Comparison of ENCODE assay signal across 8 cellular contexts in the genomic region with DNA sequence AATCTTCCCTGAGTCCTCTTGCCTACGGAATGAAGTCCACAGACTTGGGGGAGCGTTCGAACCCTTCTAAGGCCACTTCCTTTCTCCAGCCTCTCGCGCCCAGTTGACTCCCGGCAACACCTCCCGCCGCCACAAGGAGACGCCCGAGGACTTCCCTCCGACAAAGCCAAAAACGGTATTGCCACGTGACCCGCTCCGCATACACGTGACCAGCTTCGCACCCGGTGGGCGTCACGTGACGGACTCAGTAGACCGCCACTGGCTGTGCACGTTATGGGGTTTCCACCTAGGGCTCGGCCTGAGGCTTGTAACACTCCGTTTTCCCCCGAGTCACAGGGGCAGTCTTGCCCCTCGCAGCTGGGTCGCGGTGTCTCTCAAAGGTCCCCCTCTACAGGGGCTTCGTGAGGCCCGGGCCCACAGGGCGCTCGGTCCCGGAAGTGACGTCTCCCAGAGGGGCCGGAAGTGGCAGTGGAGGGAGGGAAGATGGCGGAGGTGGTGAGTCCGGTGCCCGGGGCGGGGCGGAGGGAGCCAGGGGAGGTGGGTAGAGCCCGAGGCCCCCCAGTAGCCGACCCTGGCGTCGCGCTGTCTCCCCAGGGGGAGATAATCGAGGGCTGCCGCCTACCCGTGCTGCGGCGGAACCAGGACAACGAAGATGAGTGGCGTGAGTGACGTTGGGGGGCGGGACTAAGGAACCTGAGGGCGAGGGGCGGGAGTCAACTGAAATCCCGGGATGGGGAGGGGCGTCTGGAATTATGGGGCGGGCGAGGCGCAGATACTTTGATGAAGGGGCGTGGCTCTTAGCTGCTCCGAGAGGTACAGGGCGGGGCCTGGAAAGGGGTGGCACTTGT. TPM values are rescaled to one million over a fixed set of nuclear protein-coding genes. Genes with fewer than 3 reads are reported as not detected.
DNase-seq lines count a peak whose midpoint lies in the region; ATAC-seq and TF ChIP-seq lines count a peak whose summit lies in the region.

A gene (plus strand): TSS at position 468 of the 848 bp plus-strand sequence. CDS start 16 bp downstream, at position 484.

- no peaks in the 10 kb centered on the region for H3K27me3 ChIP-seq in SU-DHL-6 (ENCODE audit: low read length)
- no peaks in the 10 kb centered on the region for H3K27me3 ChIP-seq in cardiac muscle cell
- H3K27me3 ChIP-seq in parathyroid adenoma (ENCODE audit: control insufficient read depth, insufficient read depth, low read length): no peaks in the 10 kb centered on the region
- H3K27me3 ChIP-seq in tibial nerve: no peaks in the 10 kb centered on the region

- TF ChIP-seq POLR2A in tibial nerve (IDR thresholded peaks at IDR 0.05): peak; percentile 87 to 89

- peak; percentile 100 for TF ChIP-seq CTCF in GM12865 (IDR thresholded peaks at IDR 0.05; ENCODE audit: insufficient read depth, low read depth, low read length, missing control alignments)
- TF ChIP-seq CTCF in SU-DHL-6 (IDR thresholded peaks at IDR 0.05; ENCODE audit: insufficient read depth, low read length, poor library complexity, severe bottlenecking): peak; percentile 86
- TF ChIP-seq CTCF in cardiac muscle cell (IDR thresholded peaks at IDR 0.05; ENCODE audit: low read depth, low read length): peak; percentile 97
- peak; percentile 95 for TF ChIP-seq CTCF in parathyroid adenoma (IDR thresholded peaks at IDR 0.05)
- peak; percentile 98 to 100 (median 99) for TF ChIP-seq CTCF in tibial nerve (IDR thresholded peaks at IDR 0.05)

- H3K9me2 ChIP-seq in SU-DHL-6 (replicated peaks; ENCODE audit: insufficient read depth, low read length): no peaks in the 10 kb centered on the region

- peaks cover 10% of the 10 kb centered on the region for H3F3A ChIP-seq in SU-DHL-6 (ENCODE audit: insufficient read depth)

- peak; percentile 99 for DNase-seq in GM12865 (ENCODE audit: low read depth)
- DNase-seq in NCI-H128 (lab: John Stamatoyannopoulos, UW; ENCODE audit: unreplicated experiment): peak; percentile 98
- peak; percentile 94 for DNase-seq in activated naive CD8-positive, alpha-beta T cell treated with anti-CD3 and anti-CD28 coated beads, Interleukin-2, amount 50 U/mL, for 16 hours (ENCODE audit: low read depth, low spot score)
- peak; percentile 98 to 99 for DNase-seq in cardiac muscle cell (ENCODE audit: low read depth in 1 of 2, low spot score in 1 of 2)
- DNase-seq in tibial nerve (ENCODE audit: low spot score in 2 of 2): peak; percentile 99

- WGBS in tibial nerve, 2 donors: 0 to 1% methylated on average over 43 to 57 of the region's 65 CpGs

- H3K27ac ChIP-seq in SU-DHL-6 (ENCODE audit: low read depth, low read length) (peak within 1 kb of the TSS; percentile 83), cardiac muscle cell (peak within 1 kb of the TSS; percentile 99), parathyroid adenoma (peak within 1 kb of the TSS; percentile 98), tibial nerve (peak within 1 kb of the TSS; percentile 93 to 100 (median 97))

- peak; percentile 96 to 97 for TF ChIP-seq EP300 in tibial nerve (IDR thresholded peaks at IDR 0.05)

- peaks cover 6% of the 10 kb centered on the region; the same call in 1 of the 2 replicates for H3K79me2 ChIP-seq in SU-DHL-6 (ENCODE audit: insufficient read depth, low read length)
- no peaks in the 10 kb centered on the region for H3K79me2 ChIP-seq in parathyroid adenoma

- H4K20me1 ChIP-seq in SU-DHL-6 (ENCODE audit: low read depth, low read length): no peaks in the 10 kb centered on the region

- H3K4me1 ChIP-seq in cardiac muscle cell (ENCODE audit: low read depth): no peaks in the 10 kb centered on the region
- peaks cover 3% of the 10 kb centered on the region for H3K4me1 ChIP-seq in parathyroid adenoma
- peaks cover 0 to 23% (median 7%) of the 10 kb centered on the region in 4 donors for H3K4me1 ChIP-seq in tibial nerve

- ATAC-seq in HG02678 (IDR thresholded peaks at IDR 0.05; ENCODE audit: unreplicated experiment): peak; percentile 83

- H3K4me3 ChIP-seq in GM12865 (ENCODE audit: low read depth, low read length): peak within 1 kb of the TSS; percentile 90
- peak within 1 kb of the TSS; percentile 74 for H3K4me3 ChIP-seq in SU-DHL-6 (ENCODE audit: insufficient read depth, low read length, poor library complexity, severe bottlenecking)
- H3K4me3 ChIP-seq in cardiac muscle cell: peak within 1 kb of the TSS; percentile 54
- peak within 1 kb of the TSS; percentile 94 for H3K4me3 ChIP-seq in parathyroid adenoma (ENCODE audit: low read depth, low read length)
- H3K4me3 ChIP-seq in tibial nerve: peak within 1 kb of the TSS; percentile 34 to 97 (median 82)

- H3K4me2 ChIP-seq in SU-DHL-6 (ENCODE audit: low read depth, low read length, poor library complexity, severe bottlenecking) (peak within 1 kb of the TSS; percentile 58), parathyroid adenoma (ENCODE audit: low read length) (peak within 1 kb of the TSS; percentile 99)

- H3K9me3 ChIP-seq in SU-DHL-6 (ENCODE audit: insufficient read depth, low read length) (no peaks in the 10 kb centered on the region), cardiac muscle cell (ENCODE audit: low read depth) (no peaks in the 10 kb centered on the region), parathyroid adenoma (ENCODE audit: control insufficient read depth, low read length) (no peaks in the 10 kb centered on the region), tibial nerve (no peaks in the 10 kb centered on the region)

- H3K36me3 ChIP-seq in SU-DHL-6 (ENCODE audit: low read length) (peaks cover 6% of the 10 kb centered on the region; the same call in 1 of the 2 replicates), cardiac muscle cell (peaks cover 22% of the 10 kb centered on the region), parathyroid adenoma (ENCODE audit: control insufficient read depth, insufficient read depth, low read length) (no peaks in the 10 kb centered on the region), tibial nerve (peaks cover 5 to 43% (median 24%) of the 10 kb centered on the region in 3 donors)

- H2AFZ ChIP-seq in SU-DHL-6 (ENCODE audit: low read depth, low read length, severe bottlenecking) (peak within 1 kb of the TSS; percentile 89), parathyroid adenoma (peak within 1 kb of the TSS; percentile 99)

- H3K9ac ChIP-seq in SU-DHL-6 (ENCODE audit: low read length) (peak within 1 kb of the TSS; percentile 76), parathyroid adenoma (peak within 1 kb of the TSS; percentile 96)

RNA-seq across cellular contexts. Expression of the gene that starts here (rescaled TPM):
- total RNA-seq in cardiac muscle cell (51.2 and 51.4 TPM in 2 replicates), tibial nerve (100 to 1,000 TPM in 1 of 4 donors, 10 to 100 TPM in 3; 68.1 to 118 (median 92.3) TPM)
- 37.7 and 63.7 TPM in 2 replicates for polyA plus RNA-seq in cardiac muscle cell

Comparison
In these comparisons a context has a peak if more than half of its experiments do, and no peak if none do; other contexts are left out.
1. Peak in every context shown above with its lines: DNase-seq, ATAC-seq, H3K4me3 ChIP-seq and H3K27ac ChIP-seq.